In genomic region chr2:86048888-86049287, GRCh38 we compare ENCODE assay signal across 25 cellular contexts. TPM values are rescaled to one million over a fixed set of nuclear protein-coding genes. Genes with fewer than 3 reads are reported as not detected.
DNase-seq lines count a peak whose midpoint lies in the region; ATAC-seq and TF ChIP-seq lines count a peak whose summit lies in the region.
"Had no signal": no experiment of that assay in that cellular context is flagged by ENCODE, and none has a peak within 500 bp of the region (broad histone marks: within the 10 kb centered on the region; RNA-seq: fewer than 3 reads in every experiment).

No MANE protein-coding gene starts in this region.

- H4K20me1 ChIP-seq in H9 (ENCODE audit: control insufficient read depth, insufficient read depth, insufficient read length) = no peaks in the 10 kb centered on the region

- no peak for ATAC-seq in stimulated activated memory B cell treated with anti-CD40 and anti-IgM and Interleukin-4, amounts not matched to agents 10 μg/mL and 1 μg/mL and 100 μg/mL, for 72 hours
- ATAC-seq in GM21786 (IDR thresholded peaks at IDR 0.05; ENCODE audit: unreplicated experiment) = no peak
- ATAC-seq in GM19035 (IDR thresholded peaks at IDR 0.05; ENCODE audit: unreplicated experiment) = no peak
- ATAC-seq: activated CD8-positive, alpha-beta T cell treated with anti-CD3 and anti-CD28 coated beads, Interleukin-2, amount 10 ng/mL, durations not matched to agents 7 days and 5 days; effector memory CD8-positive, alpha-beta T cell; esophagus mucosa; natural killer cell treated with Interleukin-12 subunit alpha and Interleukin-12 subunit beta and Interleukin-15 and Interleukin-18, amount 100 ng/mL, for 72 hours; Right ventricle myocardium inferior had no signal

- H3K4me2 ChIP-seq in H9 (ENCODE audit: insufficient read depth, insufficient read length, low read length) = no peak overlapping the region

- no peak overlapping the region for H2BK15ac ChIP-seq in H9 (ENCODE audit: low read depth, low read length)

- H3K9me3 Mint-ChIP-seq in H9 (no peaks in the 10 kb centered on the region; a peak in 1 of 5 replicates), brain (no peaks in the 10 kb centered on the region), nephron progenitor cell (no peaks in the 10 kb centered on the region)
- H3K9me3 Mint-ChIP-seq in stimulated activated memory B cell treated with anti-CD40 and anti-IgM and Interleukin-4, amounts not matched to agents 10 μg/mL and 1 μg/mL and 100 μg/mL, for 72 hours = no peaks in the 10 kb centered on the region
- H3K9me3 Mint-ChIP-seq: activated B cell treated with CpG ODN at 0.5 μM for 24 hours; CD4-positive, CD25-positive, alpha-beta regulatory T cell; effector memory CD8-positive, alpha-beta T cell; mesothelial cell of epicardium; natural killer cell treated with Interleukin-12 subunit alpha and Interleukin-12 subunit beta and Interleukin-15 and Interleukin-18, amount 100 ng/mL, for 72 hours had no signal

- no peak overlapping the region for H2BK20ac ChIP-seq in H9 (ENCODE audit: low read depth, low read length, poor library complexity, severe bottlenecking)

- no peaks in the 10 kb centered on the region for H3K23me2 ChIP-seq in H9 (ENCODE audit: insufficient read length, low read depth, low read length, poor library complexity, severe bottlenecking)

- H3K14ac ChIP-seq in H9 (ENCODE audit: insufficient read depth, low read length) = no peak overlapping the region

- no peak overlapping the region for H3K4ac ChIP-seq in H9 (ENCODE audit: low read depth, low read length)

- H2BK12ac ChIP-seq in H9 (ENCODE audit: insufficient read length, low read depth, low read length) = no peak overlapping the region

- no peak overlapping the region for H4K91ac ChIP-seq in H9 (ENCODE audit: insufficient read length, low read depth, low read length)

- no peaks in the 10 kb centered on the region for H3K79me1 ChIP-seq in H9 (ENCODE audit: insufficient read depth, low read depth, low read length, poor library complexity, severe bottlenecking)

- no peaks in the 10 kb centered on the region for H3K4me1 ChIP-seq in H9 (ENCODE audit: insufficient read depth, low read length)

- no peaks in the 10 kb centered on the region for H3K79me2 ChIP-seq in H9 (ENCODE audit: insufficient read depth, low read length)

- DNase-seq in H9 (peak; percentile 10), mesenteric fat pad (ENCODE audit: low spot score) (peak; percentile 72), nephron progenitor cell (no peak)
- DNase-seq: activated B cell treated with CpG ODN at 0.5 μM for 24 hours; activated CD8-positive, alpha-beta T cell treated with anti-CD3 and anti-CD28 coated beads, Interleukin-2, amount 10 ng/mL, durations not matched to agents 7 days and 5 days; CD4-positive, CD25-positive, alpha-beta regulatory T cell; DMS 273 treated with DMSO at 0.1 percent for 48 hours; effector memory CD8-positive, alpha-beta T cell; left ventricle myocardium inferior; NCI-H2081 treated with DMSO at 0.1 percent for 48 hours; NCI-H446; OCI-M1; stimulated activated CD8-positive, alpha-beta memory T cell treated with anti-CD3 and anti-CD28 coated beads, Interleukin-4, amount 100 ng/mL, for 48 hours; trophoblast cell had no signal

- H2BK5ac ChIP-seq in H9 (ENCODE audit: insufficient read length, low read length) = no peak overlapping the region

- no peak overlapping the region for H3K18ac ChIP-seq in H9 (ENCODE audit: insufficient read length, low read depth, low read length)

- H3K27me3 ChIP-seq in H9 (ENCODE audit: insufficient read depth, low read length) = no peaks in the 10 kb centered on the region

- no peak overlapping the region for H4K5ac ChIP-seq in H9 (ENCODE audit: insufficient read length, low read depth, low read length)

- H2AFZ ChIP-seq in H9 (ENCODE audit: low read length) = no peak overlapping the region

- no peak overlapping the region for H3K56ac ChIP-seq in H9 (ENCODE audit: insufficient read length, low read depth, low read length)

- H3K9ac ChIP-seq in H9 (ENCODE audit: extremely low read depth, insufficient read length, low read length) = no peak overlapping the region

- TF ChIP-seq CTCF in C4-2B (conservative IDR thresholded peaks at IDR 0.05) (no peak), H9 (conservative IDR thresholded peaks at IDR 0.05) (no peak), brain (conservative IDR thresholded peaks at IDR 0.05) (no peak), nephron progenitor cell (IDR thresholded peaks at IDR 0.05) (no peak)

- no peak overlapping the region for H3K23ac ChIP-seq in H9 (ENCODE audit: insufficient read length, low read depth, low read length)

- H4K8ac ChIP-seq in H9 (replicated peaks; ENCODE audit: insufficient read length, low read depth, low read length) = no peak overlapping the region

- no peaks in the 10 kb centered on the region for H3K27me3 Mint-ChIP-seq in H9 (ENCODE audit: low read depth)
- no peaks in the 10 kb centered on the region for H3K27me3 Mint-ChIP-seq in brain
- H3K27me3 Mint-ChIP-seq in stimulated activated memory B cell treated with anti-CD40 and anti-IgM and Interleukin-4, amounts not matched to agents 10 μg/mL and 1 μg/mL and 100 μg/mL, for 72 hours = no peaks in the 10 kb centered on the region
- H3K27me3 Mint-ChIP-seq in nephron progenitor cell (ENCODE audit: low read depth, poor library complexity) = no peaks in the 10 kb centered on the region
- H3K27me3 Mint-ChIP-seq: activated B cell treated with CpG ODN at 0.5 μM for 24 hours; activated naive CD8-positive, alpha-beta T cell; CD4-positive, CD25-positive, alpha-beta regulatory T cell; effector memory CD8-positive, alpha-beta T cell; natural killer cell treated with Interleukin-12 subunit alpha and Interleukin-12 subunit beta and Interleukin-15 and Interleukin-18, amount 100 ng/mL, for 72 hours had no signal

- H2BK120ac ChIP-seq in H9 (ENCODE audit: low read depth, low read length, poor library complexity, severe bottlenecking) = no peak overlapping the region

- no CpG with 5 or more reads among the region's 11 CpGs for WGBS in H9 (ENCODE audit: extremely low coverage, insufficient read length, low lambda C conversion rate)

- no peaks in the 10 kb centered on the region for H3K9me3 ChIP-seq in H9 (ENCODE audit: control insufficient read depth, low read depth, low read length)
- H3K9me3 ChIP-seq: left ventricle myocardium inferior had no signal

- H3K4me3 Mint-ChIP-seq in H9 (no peak overlapping the region), brain (no peak overlapping the region), nephron progenitor cell (no peak overlapping the region)
- H3K4me3 Mint-ChIP-seq in stimulated activated memory B cell treated with anti-CD40 and anti-IgM and Interleukin-4, amounts not matched to agents 10 μg/mL and 1 μg/mL and 100 μg/mL, for 72 hours = no peak overlapping the region
- H3K4me3 Mint-ChIP-seq: activated B cell treated with CpG ODN at 0.5 μM for 24 hours; activated CD8-positive, alpha-beta T cell treated with anti-CD3 and anti-CD28 coated beads, Interleukin-2, amount 10 ng/mL, durations not matched to agents 7 days and 5 days; activated naive CD8-positive, alpha-beta T cell; CD4-positive, CD25-positive, alpha-beta regulatory T cell; effector memory CD8-positive, alpha-beta T cell; mesothelial cell of epicardium; natural killer cell treated with Interleukin-12 subunit alpha and Interleukin-12 subunit beta and Interleukin-15 and Interleukin-18, amount 100 ng/mL, for 72 hours had no signal

- H3K27ac ChIP-seq in C4-2B (peak overlapping the region; percentile 42; the same call in 1 of the 2 replicates), H9 (ENCODE audit: insufficient read length, low read depth, low read length) (no peak overlapping the region)
- H3K27ac ChIP-seq: coronary artery, left ventricle myocardium inferior had no signal

- H2AK5ac ChIP-seq in H9 (ENCODE audit: insufficient read length, low read length) = no peak overlapping the region

- H3K4me1 Mint-ChIP-seq in H9 (no peaks in the 10 kb centered on the region), brain (no peaks in the 10 kb centered on the region), nephron progenitor cell (no peaks in the 10 kb centered on the region)
- H3K4me1 Mint-ChIP-seq in stimulated activated memory B cell treated with anti-CD40 and anti-IgM and Interleukin-4, amounts not matched to agents 10 μg/mL and 1 μg/mL and 100 μg/mL, for 72 hours = no peaks in the 10 kb centered on the region
- H3K4me1 Mint-ChIP-seq: activated B cell treated with CpG ODN at 0.5 μM for 24 hours; CD4-positive, CD25-positive, alpha-beta regulatory T cell; mesothelial cell of epicardium had no signal

- no peak overlapping the region for H3K27ac Mint-ChIP-seq in H9
- H3K27ac Mint-ChIP-seq in brain = peak overlapping the region in 4 of 5 experiments; percentile 48 to 85 (median 72)
- H3K27ac Mint-ChIP-seq in stimulated activated memory B cell treated with anti-CD40 and anti-IgM and Interleukin-4, amounts not matched to agents 10 μg/mL and 1 μg/mL and 100 μg/mL, for 72 hours = no peak overlapping the region
- H3K27ac Mint-ChIP-seq in nephron progenitor cell = no peak overlapping the region
- H3K27ac Mint-ChIP-seq: activated B cell treated with CpG ODN at 0.5 μM for 24 hours; activated naive CD8-positive, alpha-beta T cell; effector memory CD8-positive, alpha-beta T cell; mesothelial cell of epicardium; natural killer cell treated with Interleukin-12 subunit alpha and Interleukin-12 subunit beta and Interleukin-15 and Interleukin-18, amount 100 ng/mL, for 72 hours had no signal

- no peak overlapping the region for H3T11ph ChIP-seq in H9 (ENCODE audit: low read length)

- H3K36me3 Mint-ChIP-seq in H9 (ENCODE audit: insufficient read depth in 1 of 3, low read depth in 3 of 3) (peaks cover 49 to 88% (median 69%) of the 10 kb centered on the region in 3 experiments; a peak in 6 of 7 replicates), brain (peaks cover 74% of the 10 kb centered on the region), nephron progenitor cell (ENCODE audit: low read depth) (peaks cover 57% of the 10 kb centered on the region)
- peaks cover 80% of the 10 kb centered on the region for H3K36me3 Mint-ChIP-seq in stimulated activated memory B cell treated with anti-CD40 and anti-IgM and Interleukin-4, amounts not matched to agents 10 μg/mL and 1 μg/mL and 100 μg/mL, for 72 hours

RNA-seq across cellular contexts. Expression of gene POLR1A, which starts 56.8 kb away (rescaled TPM):
- total RNA-seq in H9 (2021) = 54.6 and 62.7 TPM in 2 replicates
- 10.8 TPM for polyA plus RNA-seq in brain (ENCODE audit: insufficient read depth, low read depth, low replicate concordance)
- 43.6 TPM for total RNA-seq in mesenteric fat pad

RNA-seq across cellular contexts. Expression of gene PTCD3, which starts 57.1 kb away (rescaled TPM):
- total RNA-seq in H9 (2021) (161 and 180 TPM in 2 replicates), mesenteric fat pad (73.5 TPM)
- 33.8 TPM for polyA plus RNA-seq in brain (ENCODE audit: insufficient read depth, low read depth, low replicate concordance)

Comparison
In these comparisons a context has a peak if more than half of its experiments do, and no peak if none do; other contexts are left out.
1. H3K27ac Mint-ChIP-seq: peak in brain (4 of 5); none in H9 (0 of 3), stimulated activated memory B cell treated with anti-CD40 and anti-IgM and Interleukin-4, amounts not matched to agents 10 μg/mL and 1 μg/mL and 100 μg/mL, for 72 hours (single experiment) and nephron progenitor cell (single experiment).